In the genomic region with DNA sequence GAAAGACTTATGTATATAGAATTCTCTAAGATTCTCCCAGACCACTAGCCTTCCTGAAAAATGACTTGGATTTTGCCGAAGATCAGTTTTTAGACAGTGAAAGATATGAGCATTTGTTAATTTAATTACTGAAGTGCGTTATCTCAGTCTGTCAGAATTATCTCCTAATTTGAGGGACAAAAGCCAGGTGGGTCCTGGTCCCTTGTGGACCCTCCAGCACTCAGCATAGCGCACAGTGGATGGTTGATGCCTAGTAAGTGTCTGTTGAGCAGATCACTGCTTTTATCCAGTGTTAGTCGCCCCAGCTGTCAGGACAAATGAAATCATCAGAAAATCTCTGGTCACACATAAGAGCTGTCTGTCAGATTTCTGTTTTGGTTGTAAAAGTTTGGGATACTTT, we compare ENCODE assay signal across 17 cellular contexts.
DNase-seq lines count a peak whose midpoint lies in the region; ATAC-seq lines count a peak whose summit lies in the region.
"Had no signal": no experiment of that assay in that cellular context is flagged by ENCODE, and none has a peak within 500 bp of the region (broad histone marks: within the 10 kb centered on the region; RNA-seq: fewer than 3 reads in every experiment).

No MANE protein-coding gene starts in this region.

- DNase-seq in NCI-H69 (lab: John Stamatoyannopoulos, UW): peak; percentile 18
- DNase-seq in neuronal stem cell (ENCODE audit: low spot score): no peak
- no peak for DNase-seq in GM23248
- no peak for DNase-seq in occipital lobe (lab: John Stamatoyannopoulos, UW)
- DNase-seq in stimulated activated naive CD8-positive, alpha-beta T cell treated with anti-CD3 and anti-CD28 coated beads, Interleukin-15, Interleukin-2, amounts not matched to agents 100 U/mL and 50 U/mL, for 24 hours: no peak
- DNase-seq: CD8-positive, alpha-beta T cell; HFFc6; KG1; MV-4-11; NCI-H1694 treated with DMSO at 0.1 percent for 48 hours; NCI-H2107; NCI-H446 treated with DMSO at 0.1 percent for 48 hours; NCI-H774; SHP77 treated with DMSO at 0.1 percent for 48 hours had no signal

- peaks cover 53% of the 10 kb centered on the region for H3K4me1 ChIP-seq in HUES48 (ENCODE audit: control insufficient read depth, insufficient read depth, low read length)
- H3K4me1 ChIP-seq in ectodermal cell (ENCODE audit: control insufficient read depth, insufficient read depth, low read length): peaks cover 54% of the 10 kb centered on the region
- peaks cover 21% of the 10 kb centered on the region in 2 donors for H3K4me1 ChIP-seq in neuronal stem cell (ENCODE audit: control insufficient read depth in 2 of 2, insufficient read depth in 1 of 2, low read depth in 1 of 2, low read length in 2 of 2)
- peaks cover 1% of the 10 kb centered on the region; the same call in 1 of the 2 replicates for H3K4me1 ChIP-seq in GM23248 (ENCODE audit: insufficient read depth)

- H3K27me3 ChIP-seq in HUES48 (ENCODE audit: control insufficient read depth, insufficient read depth, low read length) (no peaks in the 10 kb centered on the region), ectodermal cell (ENCODE audit: control insufficient read depth, insufficient read depth, low read length, poor library complexity, severe bottlenecking) (no peaks in the 10 kb centered on the region), neuronal stem cell (ENCODE audit: control insufficient read depth in 3 of 3, insufficient read depth in 3 of 3, low read depth in 1 of 3, low read length in 3 of 3) (no peaks in the 10 kb centered on the region), GM23248 (replicated peaks; ENCODE audit: insufficient read depth) (no peaks in the 10 kb centered on the region)

- H3K4me3 ChIP-seq in HUES48 (ENCODE audit: low read depth, low read length) (no peak overlapping the region; the same call in 1 of the 2 replicates), ectodermal cell (ENCODE audit: insufficient read depth, low read depth, low read length) (no peak overlapping the region), neuronal stem cell (ENCODE audit: low read length in 2 of 2) (no peak overlapping the region), GM23248 (no peak overlapping the region)
- H3K4me3 ChIP-seq: BLaER1 treated with 17β-estradiol and CSF1 and Interleukin-3, amounts not matched to agents 10 nM and 100 nM had no signal

- H3K23ac ChIP-seq in neuronal stem cell (ENCODE audit: low read depth, low read length, poor library complexity): no peak overlapping the region

- no peaks in the 10 kb centered on the region for H3K79me2 ChIP-seq in GM23248 (ENCODE audit: insufficient read depth)

- H4K91ac ChIP-seq in neuronal stem cell (ENCODE audit: low read depth, low read length, poor library complexity): no peak overlapping the region

- no peak overlapping the region for H2AK5ac ChIP-seq in neuronal stem cell (ENCODE audit: low read depth, low read length)

- no peak overlapping the region for H4K8ac ChIP-seq in neuronal stem cell (ENCODE audit: low read depth, low read length)

- H3K14ac ChIP-seq in neuronal stem cell (ENCODE audit: low read length): no peak overlapping the region

- H2BK15ac ChIP-seq in neuronal stem cell (ENCODE audit: low read length): no peak overlapping the region

- no peak overlapping the region for H3K4ac ChIP-seq in neuronal stem cell (ENCODE audit: low read length)

- peaks cover 5% of the 10 kb centered on the region; the same call in 1 of the 2 replicates for H3F3A ChIP-seq in GM23248 (ENCODE audit: insufficient read depth)

- peaks cover 2% of the 10 kb centered on the region for H3K79me1 ChIP-seq in neuronal stem cell (ENCODE audit: low read depth, low read length)

- H3K9me3 ChIP-seq in HUES48 (ENCODE audit: control insufficient read depth, insufficient read depth, low read length) (no peaks in the 10 kb centered on the region), ectodermal cell (ENCODE audit: control insufficient read depth, low read length) (no peaks in the 10 kb centered on the region), neuronal stem cell (replicated peaks in 1 of 2; ENCODE audit: control insufficient read depth in 2 of 2, insufficient read depth in 1 of 2, low read depth in 1 of 2, low read length in 2 of 2) (peaks cover 2 to 3% of the 10 kb centered on the region in 2 donors), GM23248 (ENCODE audit: low read depth) (no peaks in the 10 kb centered on the region)
- H3K9me3 ChIP-seq: BLaER1 treated with 17β-estradiol and CSF1 and Interleukin-3, amounts not matched to agents 10 nM and 100 nM had no signal

- WGBS in ectodermal cell, 2 experiments: 81 to 90% methylated on average over 4 of the region's 4 CpGs
- no CpG with 5 or more reads among the region's 4 CpGs for WGBS in neuronal stem cell (ENCODE audit: extremely low coverage in 2 of 2, insufficient read length in 2 of 2, insufficient replicate concordance in 1 of 2), 2 donors
- 98% methylated on average over 4 of the region's 4 CpGs for WGBS in GM23248 (ENCODE audit: low coverage in 1 of 2, low lambda C conversion rate in 2 of 2, missing lambda C conversion rate in 2 of 2), 2 experiments

- H3K4me2 ChIP-seq in neuronal stem cell (ENCODE audit: insufficient read depth, low read length, poor library complexity, severe bottlenecking) (no peak overlapping the region), GM23248 (ENCODE audit: unreplicated experiment) (no peak overlapping the region)
- H3K4me2 ChIP-seq: BLaER1 treated with 17β-estradiol and CSF1 and Interleukin-3, amounts not matched to agents 10 nM and 100 nM had no signal

- no peak overlapping the region for H2BK5ac ChIP-seq in neuronal stem cell (ENCODE audit: low read length)

- H3K9ac ChIP-seq in HUES48 (ENCODE audit: low read depth, low read length) (no peak overlapping the region; the same call in 1 of the 2 replicates), neuronal stem cell (ENCODE audit: low read depth, low read length, poor library complexity) (no peak overlapping the region), GM23248 (no peak overlapping the region)
- H3K9ac ChIP-seq: BLaER1 treated with 17β-estradiol and CSF1 and Interleukin-3, amounts not matched to agents 10 nM and 100 nM had no signal

- H3K18ac ChIP-seq in neuronal stem cell (ENCODE audit: low read length): no peak overlapping the region

- no peaks in the 10 kb centered on the region for H3K9me2 ChIP-seq in GM23248 (ENCODE audit: insufficient read depth)

- H4K20me1 ChIP-seq in GM23248 (ENCODE audit: insufficient read depth): no peaks in the 10 kb centered on the region
- H4K20me1 ChIP-seq: BLaER1 treated with 17β-estradiol and CSF1 and Interleukin-3, amounts not matched to agents 10 nM and 100 nM had no signal

- H2AFZ ChIP-seq in neuronal stem cell (ENCODE audit: low read length) (no peak overlapping the region), GM23248 (no peak overlapping the region)

- no peak overlapping the region for H2BK120ac ChIP-seq in neuronal stem cell (ENCODE audit: low read depth, low read length)

- in situ Hi-C loops in GM23248 (cut with MboI): no loop called here

- peak overlapping the region; percentile 41 for H2BK12ac ChIP-seq in neuronal stem cell (ENCODE audit: low read length)

- no peak for ATAC-seq in stimulated activated naive CD8-positive, alpha-beta T cell treated with anti-CD3 and anti-CD28 coated beads, Interleukin-15, Interleukin-2, amounts not matched to agents 100 U/mL and 50 U/mL, for 24 hours
- ATAC-seq: CD8-positive, alpha-beta T cell had no signal

- H3K36me3 ChIP-seq in HUES48 (ENCODE audit: control insufficient read depth, insufficient read depth, low read length) (peaks cover 4% of the 10 kb centered on the region; the same call in 1 of the 2 replicates), ectodermal cell (ENCODE audit: control insufficient read depth, insufficient read depth, low read length) (peaks cover 4% of the 10 kb centered on the region), neuronal stem cell (replicated peaks in 1 of 2; ENCODE audit: control insufficient read depth in 2 of 2, insufficient read depth in 2 of 2, low read length in 2 of 2) (peaks cover 6 to 9% of the 10 kb centered on the region in 2 donors), GM23248 (ENCODE audit: low read depth) (no peaks in the 10 kb centered on the region)
- H3K36me3 ChIP-seq: BLaER1 treated with 17β-estradiol and CSF1 and Interleukin-3, amounts not matched to agents 10 nM and 100 nM had no signal

- H3K27ac ChIP-seq in HUES48 (ENCODE audit: low read depth, low read length): peak overlapping the region; percentile 92
- H3K27ac ChIP-seq in ectodermal cell (ENCODE audit: insufficient read depth, low read depth, low read length, poor library complexity, severe bottlenecking): peak overlapping the region; percentile 78
- no peak overlapping the region for H3K27ac ChIP-seq in neuronal stem cell (replicated peaks; ENCODE audit: low read length)
- no peak overlapping the region for H3K27ac ChIP-seq in GM23248
- H3K27ac ChIP-seq: BLaER1 treated with 17β-estradiol and CSF1 and Interleukin-3, amounts not matched to agents 10 nM and 100 nM had no signal

Comparison
In these comparisons a context has a peak if more than half of its experiments do, and no peak if none do; other contexts are left out.
1. H3K27ac ChIP-seq: peak in HUES48 (single experiment) and ectodermal cell (single experiment); none in neuronal stem cell (single experiment) and GM23248 (single experiment).